Comparison of ENCODE assay signal across 30 cellular contexts in genomic region chr17:66980896-66981295, GRCh38. TPM values are rescaled to one million over a fixed set of nuclear protein-coding genes. Genes with fewer than 3 reads are reported as not detected.
"Had no signal": no experiment of that assay in that cellular context is flagged by ENCODE, and none has a peak within 500 bp of the region (broad histone marks: within the 10 kb centered on the region; RNA-seq: fewer than 3 reads in every experiment).

No MANE protein-coding gene starts in this region.

- H3K4me1 ChIP-seq: lower lobe of right lung, parathyroid adenoma, prostate gland had no signal

- H3K27ac Mint-ChIP-seq: immature natural killer cell; memory B cell; natural killer cell; stimulated activated effector memory CD8-positive, alpha-beta T cell treated with anti-CD3 and anti-CD28 coated beads, Interleukin-12 subunit alpha, Interleukin-12 subunit beta, amount 100 ng/mL, for 72 hours had no signal

- H3K4me1 Mint-ChIP-seq: immature natural killer cell, memory B cell, natural killer cell had no signal

- H3K27ac ChIP-seq: coronary artery, esophagus muscularis mucosa, heart right ventricle, lower lobe of right lung, neutrophil, parathyroid adenoma, prostate gland, sigmoid colon, stomach, thyroid gland had no signal

- ATAC-seq: heart right ventricle; left ventricle myocardium superior; lower lobe of right lung; natural killer cell; right cardiac atrium; stimulated activated effector memory CD8-positive, alpha-beta T cell treated with anti-CD3 and anti-CD28 coated beads, Interleukin-12 subunit alpha, Interleukin-12 subunit beta, amount 100 ng/mL, for 72 hours had no signal

- H3K4me3 ChIP-seq: coronary artery, esophagus muscularis mucosa, heart right ventricle, lower lobe of right lung, prostate gland, sigmoid colon, stomach, thyroid gland had no signal

- H2AFZ ChIP-seq: parathyroid adenoma had no signal

- H3K9me3 Mint-ChIP-seq: natural killer cell; stimulated activated effector memory CD8-positive, alpha-beta T cell treated with anti-CD3 and anti-CD28 coated beads, Interleukin-12 subunit alpha, Interleukin-12 subunit beta, amount 100 ng/mL, for 72 hours had no signal

- H3K36me3 ChIP-seq: esophagus muscularis mucosa, heart right ventricle, lower lobe of right lung, neutrophil, prostate gland, sigmoid colon, stomach, thyroid gland had no signal

- H3K27me3 ChIP-seq: sigmoid colon, thyroid gland had no signal

- H3K79me2 ChIP-seq: parathyroid adenoma had no signal

- H3K36me3 Mint-ChIP-seq: immature natural killer cell; memory B cell; natural killer cell; stimulated activated effector memory CD8-positive, alpha-beta T cell treated with anti-CD3 and anti-CD28 coated beads, Interleukin-12 subunit alpha, Interleukin-12 subunit beta, amount 100 ng/mL, for 72 hours had no signal

- H3K4me3 Mint-ChIP-seq: immature natural killer cell; memory B cell; natural killer cell; stimulated activated effector memory CD8-positive, alpha-beta T cell treated with anti-CD3 and anti-CD28 coated beads, Interleukin-12 subunit alpha, Interleukin-12 subunit beta, amount 100 ng/mL, for 72 hours had no signal

- DNase-seq: dermis blood vessel endothelial cell; effector memory CD4-positive, alpha-beta T cell; glutamatergic neuron; heart right ventricle; hippocampal formation; immature natural killer cell; islet precursor cell; kidney glomerular epithelial cell; left ventricle myocardium superior; lower lobe of right lung; natural killer cell; right cardiac atrium; sigmoid colon; stimulated activated CD4-positive, alpha-beta T cell treated with anti-CD3 and anti-CD28 coated beads, Interleukin-2, amount 100 ng/mL, for 24 hours; stimulated activated CD4-positive, alpha-beta T cell treated with anti-CD3 and anti-CD28 coated beads, Interleukin-4, amount 100 ng/mL, for 24 hours; stimulated activated naive CD4-positive, alpha-beta T cell treated with Interleukin-2 at 50 U/mL for 16 hours; stomach; thyroid gland had no signal

- H3K9ac ChIP-seq: parathyroid adenoma had no signal

- H3K9me3 ChIP-seq: esophagus muscularis mucosa, heart right ventricle, lower lobe of right lung, neutrophil, prostate gland, sigmoid colon, stomach, thyroid gland had no signal

RNA-seq across cellular contexts. Expression of gene CACNG4, which starts 16.4 kb away (rescaled TPM):
- total RNA-seq: dermis blood vessel endothelial cell, endothelial cell of umbilical vein, fibroblast of lung, left ventricle myocardium superior, mononuclear cell, natural killer cell, osteoblast, subcutaneous adipose tissue had no signal
